ENCODE assay signal across 2 cellular contexts in the genomic region with DNA sequence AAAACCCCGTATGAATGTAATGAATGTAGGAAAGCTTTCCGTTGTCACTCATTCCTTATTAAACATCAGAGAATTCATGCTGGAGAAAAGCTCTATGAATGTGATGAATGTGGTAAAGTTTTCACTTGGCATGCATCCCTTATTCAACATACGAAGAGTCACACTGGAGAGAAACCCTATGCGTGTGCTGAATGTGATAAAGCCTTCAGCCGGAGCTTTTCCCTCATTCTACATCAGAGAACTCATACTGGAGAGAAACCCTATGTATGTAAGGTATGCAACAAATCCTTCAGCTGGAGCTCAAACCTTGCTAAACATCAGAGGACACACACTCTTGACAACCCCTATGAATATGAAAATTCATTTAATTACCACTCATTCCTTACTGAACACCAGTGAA.
TF ChIP-seq lines count a peak whose summit lies in the region.

No MANE protein-coding gene starts in this region.

TF ChIP-seq in GM23338, 12 proteins besides CTCF, POLR2A, EP300 and RAD21 (continues in another document):
- TF ChIP-seq, protein P1, sequence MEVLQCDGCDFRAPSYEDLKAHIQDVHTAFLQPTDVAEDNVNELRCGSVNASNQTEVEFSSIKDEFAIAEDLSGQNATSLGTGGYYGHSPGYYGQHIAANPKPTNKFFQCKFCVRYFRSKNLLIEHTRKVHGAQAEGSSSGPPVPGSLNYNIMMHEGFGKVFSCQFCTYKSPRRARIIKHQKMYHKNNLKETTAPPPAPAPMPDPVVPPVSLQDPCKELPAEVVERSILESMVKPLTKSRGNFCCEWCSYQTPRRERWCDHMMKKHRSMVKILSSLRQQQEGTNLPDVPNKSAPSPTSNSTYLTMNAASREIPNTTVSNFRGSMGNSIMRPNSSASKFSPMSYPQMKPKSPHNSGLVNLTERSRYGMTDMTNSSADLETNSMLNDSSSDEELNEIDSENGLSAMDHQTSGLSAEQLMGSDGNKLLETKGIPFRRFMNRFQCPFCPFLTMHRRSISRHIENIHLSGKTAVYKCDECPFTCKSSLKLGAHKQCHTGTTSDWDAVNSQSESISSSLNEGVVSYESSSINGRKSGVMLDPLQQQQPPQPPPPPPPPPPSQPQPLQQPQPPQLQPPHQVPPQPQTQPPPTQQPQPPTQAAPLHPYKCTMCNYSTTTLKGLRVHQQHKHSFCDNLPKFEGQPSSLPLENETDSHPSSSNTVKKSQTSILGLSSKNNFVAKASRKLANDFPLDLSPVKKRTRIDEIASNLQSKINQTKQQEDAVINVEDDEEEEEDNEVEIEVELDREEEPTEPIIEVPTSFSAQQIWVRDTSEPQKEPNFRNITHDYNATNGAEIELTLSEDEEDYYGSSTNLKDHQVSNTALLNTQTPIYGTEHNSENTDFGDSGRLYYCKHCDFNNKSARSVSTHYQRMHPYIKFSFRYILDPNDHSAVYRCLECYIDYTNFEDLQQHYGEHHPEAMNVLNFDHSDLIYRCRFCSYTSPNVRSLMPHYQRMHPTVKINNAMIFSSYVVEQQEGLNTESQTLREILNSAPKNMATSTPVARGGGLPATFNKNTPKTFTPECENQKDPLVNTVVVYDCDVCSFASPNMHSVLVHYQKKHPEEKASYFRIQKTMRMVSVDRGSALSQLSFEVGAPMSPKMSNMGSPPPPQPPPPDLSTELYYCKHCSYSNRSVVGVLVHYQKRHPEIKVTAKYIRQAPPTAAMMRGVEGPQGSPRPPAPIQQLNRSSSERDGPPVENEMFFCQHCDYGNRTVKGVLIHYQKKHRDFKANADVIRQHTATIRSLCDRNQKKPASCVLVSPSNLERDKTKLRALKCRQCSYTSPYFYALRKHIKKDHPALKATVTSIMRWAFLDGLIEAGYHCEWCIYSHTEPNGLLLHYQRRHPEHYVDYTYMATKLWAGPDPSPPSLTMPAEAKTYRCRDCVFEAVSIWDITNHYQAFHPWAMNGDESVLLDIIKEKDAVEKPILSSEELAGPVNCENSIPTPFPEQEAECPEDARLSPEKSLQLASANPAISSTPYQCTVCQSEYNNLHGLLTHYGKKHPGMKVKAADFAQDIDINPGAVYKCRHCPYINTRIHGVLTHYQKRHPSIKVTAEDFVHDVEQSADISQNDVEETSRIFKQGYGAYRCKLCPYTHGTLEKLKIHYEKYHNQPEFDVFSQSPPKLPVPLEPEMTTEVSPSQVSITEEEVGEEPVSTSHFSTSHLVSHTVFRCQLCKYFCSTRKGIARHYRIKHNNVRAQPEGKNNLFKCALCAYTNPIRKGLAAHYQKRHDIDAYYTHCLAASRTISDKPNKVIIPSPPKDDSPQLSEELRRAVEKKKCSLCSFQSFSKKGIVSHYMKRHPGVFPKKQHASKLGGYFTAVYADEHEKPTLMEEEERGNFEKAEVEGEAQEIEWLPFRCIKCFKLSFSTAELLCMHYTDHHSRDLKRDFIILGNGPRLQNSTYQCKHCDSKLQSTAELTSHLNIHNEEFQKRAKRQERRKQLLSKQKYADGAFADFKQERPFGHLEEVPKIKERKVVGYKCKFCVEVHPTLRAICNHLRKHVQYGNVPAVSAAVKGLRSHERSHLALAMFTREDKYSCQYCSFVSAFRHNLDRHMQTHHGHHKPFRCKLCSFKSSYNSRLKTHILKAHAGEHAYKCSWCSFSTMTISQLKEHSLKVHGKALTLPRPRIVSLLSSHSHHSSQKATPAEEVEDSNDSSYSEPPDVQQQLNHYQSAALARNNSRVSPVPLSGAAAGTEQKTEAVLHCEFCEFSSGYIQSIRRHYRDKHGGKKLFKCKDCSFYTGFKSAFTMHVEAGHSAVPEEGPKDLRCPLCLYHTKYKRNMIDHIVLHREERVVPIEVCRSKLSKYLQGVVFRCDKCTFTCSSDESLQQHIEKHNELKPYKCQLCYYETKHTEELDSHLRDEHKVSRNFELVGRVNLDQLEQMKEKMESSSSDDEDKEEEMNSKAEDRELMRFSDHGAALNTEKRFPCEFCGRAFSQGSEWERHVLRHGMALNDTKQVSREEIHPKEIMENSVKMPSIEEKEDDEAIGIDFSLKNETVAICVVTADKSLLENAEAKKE (CRISPR knock-in tag; IDR thresholded peaks at IDR 0.05) = no peak
- TF ChIP-seq, protein P2, sequence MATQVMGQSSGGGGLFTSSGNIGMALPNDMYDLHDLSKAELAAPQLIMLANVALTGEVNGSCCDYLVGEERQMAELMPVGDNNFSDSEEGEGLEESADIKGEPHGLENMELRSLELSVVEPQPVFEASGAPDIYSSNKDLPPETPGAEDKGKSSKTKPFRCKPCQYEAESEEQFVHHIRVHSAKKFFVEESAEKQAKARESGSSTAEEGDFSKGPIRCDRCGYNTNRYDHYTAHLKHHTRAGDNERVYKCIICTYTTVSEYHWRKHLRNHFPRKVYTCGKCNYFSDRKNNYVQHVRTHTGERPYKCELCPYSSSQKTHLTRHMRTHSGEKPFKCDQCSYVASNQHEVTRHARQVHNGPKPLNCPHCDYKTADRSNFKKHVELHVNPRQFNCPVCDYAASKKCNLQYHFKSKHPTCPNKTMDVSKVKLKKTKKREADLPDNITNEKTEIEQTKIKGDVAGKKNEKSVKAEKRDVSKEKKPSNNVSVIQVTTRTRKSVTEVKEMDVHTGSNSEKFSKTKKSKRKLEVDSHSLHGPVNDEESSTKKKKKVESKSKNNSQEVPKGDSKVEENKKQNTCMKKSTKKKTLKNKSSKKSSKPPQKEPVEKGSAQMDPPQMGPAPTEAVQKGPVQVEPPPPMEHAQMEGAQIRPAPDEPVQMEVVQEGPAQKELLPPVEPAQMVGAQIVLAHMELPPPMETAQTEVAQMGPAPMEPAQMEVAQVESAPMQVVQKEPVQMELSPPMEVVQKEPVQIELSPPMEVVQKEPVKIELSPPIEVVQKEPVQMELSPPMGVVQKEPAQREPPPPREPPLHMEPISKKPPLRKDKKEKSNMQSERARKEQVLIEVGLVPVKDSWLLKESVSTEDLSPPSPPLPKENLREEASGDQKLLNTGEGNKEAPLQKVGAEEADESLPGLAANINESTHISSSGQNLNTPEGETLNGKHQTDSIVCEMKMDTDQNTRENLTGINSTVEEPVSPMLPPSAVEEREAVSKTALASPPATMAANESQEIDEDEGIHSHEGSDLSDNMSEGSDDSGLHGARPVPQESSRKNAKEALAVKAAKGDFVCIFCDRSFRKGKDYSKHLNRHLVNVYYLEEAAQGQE (IDR thresholded peaks at IDR 0.05; ENCODE audit: unreplicated experiment) = no peak
- TF ChIP-seq EZH2phosphoT487 (IDR thresholded peaks at IDR 0.05; ENCODE audit: unreplicated experiment) = no peak
- TF ChIP-seq, protein P3, sequence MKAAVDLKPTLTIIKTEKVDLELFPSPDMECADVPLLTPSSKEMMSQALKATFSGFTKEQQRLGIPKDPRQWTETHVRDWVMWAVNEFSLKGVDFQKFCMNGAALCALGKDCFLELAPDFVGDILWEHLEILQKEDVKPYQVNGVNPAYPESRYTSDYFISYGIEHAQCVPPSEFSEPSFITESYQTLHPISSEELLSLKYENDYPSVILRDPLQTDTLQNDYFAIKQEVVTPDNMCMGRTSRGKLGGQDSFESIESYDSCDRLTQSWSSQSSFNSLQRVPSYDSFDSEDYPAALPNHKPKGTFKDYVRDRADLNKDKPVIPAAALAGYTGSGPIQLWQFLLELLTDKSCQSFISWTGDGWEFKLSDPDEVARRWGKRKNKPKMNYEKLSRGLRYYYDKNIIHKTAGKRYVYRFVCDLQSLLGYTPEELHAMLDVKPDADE (IDR thresholded peaks at IDR 0.05) = no peak
- TF ChIP-seq JUNB (IDR thresholded peaks at IDR 0.05; ENCODE audit: unreplicated experiment) = no peak
- TF ChIP-seq POLR2AphosphoS5 (IDR thresholded peaks at IDR 0.05; ENCODE audit: low read depth) = no peak
- TF ChIP-seq STAT1 (IDR thresholded peaks at IDR 0.05; ENCODE audit: unreplicated experiment) = no peak
- no peak for TF ChIP-seq ZNF114 (CRISPR knock-in tag; IDR thresholded peaks at IDR 0.05)
- no peak for TF ChIP-seq NANOG (IDR thresholded peaks at IDR 0.05; ENCODE audit: borderline replicate concordance)
- no peak for TF ChIP-seq ZNF331 (CRISPR knock-in tag; IDR thresholded peaks at IDR 0.05; ENCODE audit: low read depth)

TF ChIP-seq in GM12878, 131 proteins besides CTCF, POLR2A, EP300 and RAD21:
- TF ChIP-seq KLF5 (IDR thresholded peaks at IDR 0.05; ENCODE audit: partially characterized antibody) (peak; percentile 42), SMAD1 (IDR thresholded peaks at IDR 0.05; ENCODE audit: low read depth, partially characterized antibody) (no peak), NR2F1 (conservative IDR thresholded peaks at IDR 0.05) (no peak)
- TF ChIP-seq, protein P4, sequence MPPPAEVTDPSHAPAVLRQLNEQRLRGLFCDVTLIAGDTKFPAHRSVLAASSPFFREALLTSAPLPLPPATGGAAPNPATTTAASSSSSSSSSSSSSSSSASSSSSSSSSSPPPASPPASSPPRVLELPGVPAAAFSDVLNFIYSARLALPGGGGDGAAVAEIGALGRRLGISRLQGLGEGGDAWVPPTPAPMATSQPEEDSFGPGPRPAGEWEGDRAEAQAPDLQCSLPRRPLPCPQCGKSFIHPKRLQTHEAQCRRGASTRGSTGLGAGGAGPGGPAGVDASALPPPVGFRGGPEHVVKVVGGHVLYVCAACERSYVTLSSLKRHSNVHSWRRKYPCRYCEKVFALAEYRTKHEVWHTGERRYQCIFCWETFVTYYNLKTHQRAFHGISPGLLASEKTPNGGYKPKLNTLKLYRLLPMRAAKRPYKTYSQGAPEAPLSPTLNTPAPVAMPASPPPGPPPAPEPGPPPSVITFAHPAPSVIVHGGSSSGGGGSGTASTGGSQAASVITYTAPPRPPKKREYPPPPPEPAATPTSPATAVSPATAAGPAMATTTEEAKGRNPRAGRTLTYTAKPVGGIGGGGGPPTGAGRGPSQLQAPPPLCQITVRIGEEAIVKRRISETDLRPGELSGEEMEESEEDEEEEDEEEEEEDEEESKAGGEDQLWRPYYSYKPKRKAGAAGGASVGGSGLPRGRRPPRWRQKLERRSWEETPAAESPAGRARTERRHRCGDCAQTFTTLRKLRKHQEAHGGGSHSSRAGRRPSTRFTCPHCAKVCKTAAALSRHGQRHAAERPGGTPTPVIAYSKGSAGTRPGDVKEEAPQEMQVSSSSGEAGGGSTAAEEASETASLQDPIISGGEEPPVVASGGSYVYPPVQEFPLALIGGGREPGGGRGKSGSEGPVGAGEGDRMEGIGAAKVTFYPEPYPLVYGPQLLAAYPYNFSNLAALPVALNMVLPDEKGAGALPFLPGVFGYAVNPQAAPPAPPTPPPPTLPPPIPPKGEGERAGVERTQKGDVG (CRISPR knock-in tag; IDR thresholded peaks at IDR 0.05) = no peak
